In genomic region chr9:122071716-122072115, GRCh38 we compare ENCODE assay signal across 31 cellular contexts.
"Had no signal": no experiment of that assay in that cellular context is flagged by ENCODE, and none has a peak within 500 bp of the region (broad histone marks: within the 10 kb centered on the region; RNA-seq: fewer than 3 reads in every experiment).

No MANE protein-coding gene starts in this region.

- H3K27me3 ChIP-seq: brain microvascular endothelial cell, gastroesophageal sphincter, hepatocyte, neutrophil, thyroid gland, upper lobe of left lung, vagina had no signal

- H3K4me3 ChIP-seq: gastroesophageal sphincter, hepatocyte, skin epidermis, thyroid gland, upper lobe of left lung, vagina had no signal

- H3K4me1 Mint-ChIP-seq: activated naive CD8-positive, alpha-beta T cell treated with anti-CD3 and anti-CD28 coated beads, Interleukin-2, amount 10 ng/mL, durations not matched to agents 7 days and 5 days; endodermal cell had no signal

- H3K27me3 Mint-ChIP-seq: activated naive CD8-positive, alpha-beta T cell treated with anti-CD3 and anti-CD28 coated beads, Interleukin-2, amount 10 ng/mL, durations not matched to agents 7 days and 5 days; progenitor cell of endocrine pancreas; stimulated activated naive CD8-positive, alpha-beta T cell treated with anti-CD3 and anti-CD28 coated beads, Interleukin-15, Interleukin-2, amounts not matched to agents 100 ng/mL and 50 ng/mL, for 24 hours had no signal

- H3K27ac ChIP-seq: brain microvascular endothelial cell, hepatocyte, neutrophil, skin epidermis, thyroid gland, upper lobe of left lung, vagina, WERI-Rb-1 had no signal

- H3K36me3 ChIP-seq: brain microvascular endothelial cell, neutrophil, thyroid gland, upper lobe of left lung, vagina, WERI-Rb-1 had no signal

- H3K4me2 ChIP-seq: hepatocyte had no signal

- ATAC-seq: activated CD4-positive, CD25-positive, alpha-beta regulatory T cell treated with anti-CD3 and anti-CD28 coated beads, Interleukin-2, amount 50 U/mL, for 24 hours; esophagus mucosa; gastroesophageal sphincter; left colon; sciatic nerve had no signal

- DNase-seq: activated CD4-positive, alpha-beta T cell treated with anti-CD3 and anti-CD28 coated beads for 48 hours; activated CD4-positive, alpha-beta T cell treated with anti-CD3 and anti-CD28 coated beads, Interleukin-2, amount 50 U/mL, for 48 hours; activated CD8-positive, alpha-beta memory T cell treated with anti-CD3 and anti-CD28 coated beads, Interleukin-2, amount 50 U/mL, for 4 hours; activated effector memory CD4-positive, alpha-beta T cell treated with anti-CD3 and anti-CD28 coated beads, Interleukin-2, amount 50 U/mL, for 16 hours; activated naive CD4-positive, alpha-beta T cell treated with anti-CD3 and anti-CD28 coated beads for 36 hours; activated naive CD8-positive, alpha-beta T cell treated with anti-CD3 and anti-CD28 coated beads, Interleukin-2, amount 10 ng/mL, durations not matched to agents 7 days and 5 days; activated T-cell treated with anti-CD3 and anti-CD28 coated beads, Interleukin-2, amount 50 U/mL, for 1 hour; brain microvascular endothelial cell; cortex of kidney; endodermal cell; islet precursor cell; left colon; mammary epithelial cell; stimulated activated CD4-positive, alpha-beta T cell treated with anti-CD3 and anti-CD28 coated beads, Interleukin-12 subunit alpha, Interleukin-12 subunit beta, amount 100 ng/mL, for 4 hours; stimulated activated CD4-positive, alpha-beta T cell treated with anti-CD3 and anti-CD28 coated beads, Interleukin-4, amount 100 ng/mL, for 1 hour; T1000; thyroid gland; upper lobe of left lung; WERI-Rb-1 had no signal

- H3K27ac Mint-ChIP-seq: activated naive CD4-positive, alpha-beta T cell treated with anti-CD3 and anti-CD28 coated beads for 36 hours; activated naive CD8-positive, alpha-beta T cell treated with anti-CD3 and anti-CD28 coated beads, Interleukin-2, amount 10 ng/mL, durations not matched to agents 7 days and 5 days; activated T-helper 1 cell treated with anti-CD3 and anti-CD28 coated beads, Interleukin-12 subunit alpha, Interleukin-12 subunit beta, Interleukin-2, Interleukin-4 antibody, amounts not matched to agents 30 ng/mL and 10 ng/mL and 1 ng/mL, durations not matched to agents 14 hours and 24 hours and 36 hours; endodermal cell; nephron; progenitor cell of endocrine pancreas; stimulated activated naive CD8-positive, alpha-beta T cell treated with anti-CD3 and anti-CD28 coated beads, Interleukin-15, Interleukin-2, amounts not matched to agents 100 ng/mL and 50 ng/mL, for 24 hours had no signal

- H2AFZ ChIP-seq: hepatocyte had no signal

- H3K9me3 ChIP-seq: gastroesophageal sphincter, neutrophil, thyroid gland, upper lobe of left lung, vagina had no signal

- H3K4me1 ChIP-seq: thyroid gland had no signal

- H3K4me3 Mint-ChIP-seq: activated naive CD4-positive, alpha-beta T cell treated with anti-CD3 and anti-CD28 coated beads for 36 hours; activated naive CD8-positive, alpha-beta T cell treated with anti-CD3 and anti-CD28 coated beads, Interleukin-2, amount 10 ng/mL, durations not matched to agents 7 days and 5 days; activated T-helper 1 cell treated with anti-CD3 and anti-CD28 coated beads, Interleukin-12 subunit alpha, Interleukin-12 subunit beta, Interleukin-2, Interleukin-4 antibody, amounts not matched to agents 30 ng/mL and 10 ng/mL and 1 ng/mL, durations not matched to agents 14 hours and 24 hours and 36 hours; endodermal cell; nephron; stimulated activated naive CD8-positive, alpha-beta T cell treated with anti-CD3 and anti-CD28 coated beads, Interleukin-15, Interleukin-2, amounts not matched to agents 100 ng/mL and 50 ng/mL, for 24 hours had no signal
